In the genomic region with DNA sequence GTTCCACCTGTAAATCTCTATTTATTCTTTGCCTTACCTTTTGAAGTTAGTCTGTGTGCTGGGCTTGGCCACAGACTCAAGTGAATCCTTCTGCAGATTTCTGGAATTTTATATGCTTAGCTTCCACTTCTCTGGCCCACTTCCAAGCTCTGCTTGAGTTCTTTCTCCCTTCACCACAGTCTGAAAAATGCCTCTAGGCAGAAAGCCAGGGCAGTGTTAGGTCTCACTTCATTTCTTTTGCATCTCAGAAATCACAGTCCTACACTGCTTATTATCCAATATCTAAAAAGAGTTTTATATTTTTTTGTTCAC, we compare ENCODE assay signal across 1 cellular context.
TF ChIP-seq lines count a peak whose summit lies in the region.

No MANE protein-coding gene starts in this region.

TF ChIP-seq in IMR-90, 13 proteins besides CTCF, POLR2A, EP300 and RAD21:
- TF ChIP-seq RFX5 (IDR thresholded peaks at IDR 0.05; ENCODE audit: low read depth, low read length) (no peak), BHLHE40 (IDR thresholded peaks at IDR 0.05; ENCODE audit: low read depth, low read length) (no peak), NFE2L2 (IDR thresholded peaks at IDR 0.05; ENCODE audit: low read depth, low read length) (no peak), RCOR1 (IDR thresholded peaks at IDR 0.05; ENCODE audit: insufficient replicate concordance, low read length) (no peak), MXI1 (IDR thresholded peaks at IDR 0.05; ENCODE audit: borderline replicate concordance, low read depth, low read length) (no peak), FOS (IDR thresholded peaks at IDR 0.05; ENCODE audit: low read depth, low read length) (no peak)
- TF ChIP-seq, protein P1, sequence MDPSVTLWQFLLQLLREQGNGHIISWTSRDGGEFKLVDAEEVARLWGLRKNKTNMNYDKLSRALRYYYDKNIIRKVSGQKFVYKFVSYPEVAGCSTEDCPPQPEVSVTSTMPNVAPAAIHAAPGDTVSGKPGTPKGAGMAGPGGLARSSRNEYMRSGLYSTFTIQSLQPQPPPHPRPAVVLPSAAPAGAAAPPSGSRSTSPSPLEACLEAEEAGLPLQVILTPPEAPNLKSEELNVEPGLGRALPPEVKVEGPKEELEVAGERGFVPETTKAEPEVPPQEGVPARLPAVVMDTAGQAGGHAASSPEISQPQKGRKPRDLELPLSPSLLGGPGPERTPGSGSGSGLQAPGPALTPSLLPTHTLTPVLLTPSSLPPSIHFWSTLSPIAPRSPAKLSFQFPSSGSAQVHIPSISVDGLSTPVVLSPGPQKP (IDR thresholded peaks at IDR 0.05; ENCODE audit: borderline replicate concordance, low read depth, low read length): no peak
